9 cellular contexts compared by ENCODE assay signal in genomic region chr3:176579741-176580185, GRCh38.
DNase-seq lines count a peak whose midpoint lies in the region; ATAC-seq and TF ChIP-seq lines count a peak whose summit lies in the region.
"Had no signal": no experiment of that assay in that cellular context is flagged by ENCODE, and none has a peak within 500 bp of the region (broad histone marks: within the 10 kb centered on the region; RNA-seq: fewer than 3 reads in every experiment).

No MANE protein-coding gene starts in this region.

- CTCF ChIA-PET in IMR-90 (lab: Yijun Ruan, JAX), result no interaction called here

- no peak overlapping the region for H4K5ac ChIP-seq in IMR-90 (ENCODE audit: low read depth, low read length)

- no peak for TF ChIP-seq RAD21 in IMR-90 (IDR thresholded peaks at IDR 0.05; ENCODE audit: low read length)

- no TSS peak for BruUV-seq in IMR-90 (replicated peaks; lab: Mats Ljungman, UMichigan)

- H3K23ac ChIP-seq in IMR-90 (ENCODE audit: low read depth, low read length), result no peak overlapping the region

- no peak overlapping the region for H3K4me2 ChIP-seq in IMR-90 (ENCODE audit: low read depth, low read length)

- H3K9ac ChIP-seq in IMR-90 (ENCODE audit: low read depth, low read length), result no peak overlapping the region
- no peak overlapping the region for H3K9ac ChIP-seq in colonic mucosa (ENCODE audit: low read depth in 2 of 2, low read length in 2 of 2)

- H2AK5ac ChIP-seq in IMR-90 (ENCODE audit: low read depth, low read length), result no peak overlapping the region

- DNase-seq in IMR-90 (peak; percentile 10), inferior parietal cortex (ENCODE audit: extremely low spot score) (peak; percentile 3), colonic mucosa (no peak), SIG-M5 (lab: John Stamatoyannopoulos, UW) (no peak)
- DNase-seq: testis had no signal

- in situ Hi-C loops in IMR-90 (cut with MboI; ENCODE audit: low sequenced_read_pairs), result no loop called here

- H3K4me1 ChIP-seq in IMR-90 (ENCODE audit: control insufficient read depth, insufficient read depth, low read length) (no peaks in the 10 kb centered on the region), colonic mucosa (no peaks in the 10 kb centered on the region)
- H3K4me1 ChIP-seq: testis had no signal

- H2BK20ac ChIP-seq in IMR-90 (ENCODE audit: low read depth, low read length), result no peak overlapping the region

- H3K27me3 ChIP-seq in IMR-90 (ENCODE audit: control insufficient read depth, insufficient read depth, low read length) (no peaks in the 10 kb centered on the region), colonic mucosa (no peaks in the 10 kb centered on the region)
- H3K27me3 ChIP-seq: testis had no signal

- no peaks in the 10 kb centered on the region for H3K79me1 ChIP-seq in IMR-90 (ENCODE audit: low read depth in 1 of 2, low read length in 2 of 2)

- H4K8ac ChIP-seq in IMR-90 (ENCODE audit: low read depth in 2 of 2, low read length in 2 of 2), result no peak overlapping the region

- POLR2A ChIA-PET in IMR-90 (lab: Charles Lee; ENCODE audit: unreplicated experiment), result no interaction called here

- dilution Hi-C loops in IMR-90 (cut with HindIII; ENCODE audit: low sequenced_read_pairs, unreplicated experiment), result no loop called here

- intact Hi-C loops in IMR-90 (cut with micrococcal nuclease), result no loop called here
- intact Hi-C loops in colonic mucosa (cut with DNase I), result no loop called here

- TF ChIP-seq POLR2A in IMR-90 (IDR thresholded peaks at IDR 0.05; ENCODE audit: low read depth, low read length), result no peak

- no peak overlapping the region for H2BK120ac ChIP-seq in IMR-90 (ENCODE audit: low read depth, low read length)

- H2BK5ac ChIP-seq in IMR-90 (ENCODE audit: low read depth, low read length, poor library complexity, severe bottlenecking), result no peak overlapping the region

- no peaks in the 10 kb centered on the region for H3K9me3 ChIP-seq in IMR-90 (ENCODE audit: control insufficient read depth, insufficient read depth, low read length)
- H3K9me3 ChIP-seq in colonic mucosa, result no peaks in the 10 kb centered on the region
- H3K9me3 ChIP-seq: testis had no signal

- H3K4me3 ChIP-seq in IMR-90 (ENCODE audit: insufficient read depth, low read depth, low read length), result no peak overlapping the region
- no peak overlapping the region for H3K4me3 ChIP-seq in colonic mucosa
- H3K4me3 ChIP-seq: testis had no signal

- H4K91ac ChIP-seq in IMR-90 (ENCODE audit: insufficient read depth, low read depth, low read length), result no peak overlapping the region

- H3K27ac ChIP-seq in IMR-90 (ENCODE audit: insufficient read depth, low read length) (no peak overlapping the region), colonic mucosa (no peak overlapping the region)
- H3K27ac ChIP-seq: testis had no signal

- WGBS in IMR-90 (ENCODE audit: extremely low coverage in 2 of 2, insufficient read length in 1 of 2), 2 experiments, result no CpG with 5 or more reads among the region's 2 CpGs

- H3K56ac ChIP-seq in IMR-90 (ENCODE audit: extremely low read depth, insufficient read depth, low read length), result no peak overlapping the region

- ATAC-seq in GM18517 (IDR thresholded peaks at IDR 0.05; ENCODE audit: unreplicated experiment) (peak; percentile 54), HG02623 (IDR thresholded peaks at IDR 0.05; ENCODE audit: unreplicated experiment) (peak; percentile 61), IMR-90 (ENCODE audit: low read depth) (peak; percentile 62), GM21360 (IDR thresholded peaks at IDR 0.05; ENCODE audit: unreplicated experiment) (no peak), GM19351 (IDR thresholded peaks at IDR 0.05; ENCODE audit: unreplicated experiment) (no peak)

- no peak overlapping the region for H2BK15ac ChIP-seq in IMR-90 (ENCODE audit: low read depth, low read length)

- TF ChIP-seq CTCF in IMR-90 (conservative IDR thresholded peaks at IDR 0.05; ENCODE audit: low read depth, low read length) (no peak), colonic mucosa (IDR thresholded peaks at IDR 0.05) (no peak)

- H3K18ac ChIP-seq in IMR-90 (ENCODE audit: low read depth, low read length), result no peak overlapping the region

- no peak overlapping the region for H3K4ac ChIP-seq in IMR-90 (ENCODE audit: low read depth, low read length)

- H3K36me3 ChIP-seq in IMR-90 (ENCODE audit: control insufficient read depth, insufficient read depth, low read length), result no peaks in the 10 kb centered on the region
- no peaks in the 10 kb centered on the region for H3K36me3 ChIP-seq in colonic mucosa

- H2AK9ac ChIP-seq in IMR-90 (replicated peaks; ENCODE audit: low read depth, low read length, poor library complexity), result no peak overlapping the region

- H4K20me1 ChIP-seq in IMR-90 (ENCODE audit: insufficient read depth, low read length), result no peaks in the 10 kb centered on the region

- no peak overlapping the region for H2AFZ ChIP-seq in IMR-90 (replicated peaks; ENCODE audit: low read length, poor library complexity)

- no peak overlapping the region for H3K14ac ChIP-seq in IMR-90 (replicated peaks; ENCODE audit: low read depth, low read length)

- no peaks in the 10 kb centered on the region for H3K9me1 ChIP-seq in IMR-90 (ENCODE audit: insufficient read depth, low read length)

TF ChIP-seq in IMR-90, 13 proteins besides CTCF, POLR2A, EP300 and RAD21:
- TF ChIP-seq RFX5 (IDR thresholded peaks at IDR 0.05; ENCODE audit: low read depth, low read length), result no peak
- TF ChIP-seq USF2 (IDR thresholded peaks at IDR 0.05; ENCODE audit: low read depth, low read length), result no peak
- TF ChIP-seq, protein P1, sequence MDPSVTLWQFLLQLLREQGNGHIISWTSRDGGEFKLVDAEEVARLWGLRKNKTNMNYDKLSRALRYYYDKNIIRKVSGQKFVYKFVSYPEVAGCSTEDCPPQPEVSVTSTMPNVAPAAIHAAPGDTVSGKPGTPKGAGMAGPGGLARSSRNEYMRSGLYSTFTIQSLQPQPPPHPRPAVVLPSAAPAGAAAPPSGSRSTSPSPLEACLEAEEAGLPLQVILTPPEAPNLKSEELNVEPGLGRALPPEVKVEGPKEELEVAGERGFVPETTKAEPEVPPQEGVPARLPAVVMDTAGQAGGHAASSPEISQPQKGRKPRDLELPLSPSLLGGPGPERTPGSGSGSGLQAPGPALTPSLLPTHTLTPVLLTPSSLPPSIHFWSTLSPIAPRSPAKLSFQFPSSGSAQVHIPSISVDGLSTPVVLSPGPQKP (IDR thresholded peaks at IDR 0.05; ENCODE audit: borderline replicate concordance, low read depth, low read length), result no peak
- TF ChIP-seq NFE2L2 (IDR thresholded peaks at IDR 0.05; ENCODE audit: low read depth, low read length), result no peak
- no peak for TF ChIP-seq FOS (IDR thresholded peaks at IDR 0.05; ENCODE audit: low read depth, low read length)
- TF ChIP-seq RCOR1 (IDR thresholded peaks at IDR 0.05; ENCODE audit: insufficient replicate concordance, low read length), result no peak
- TF ChIP-seq BHLHE40 (IDR thresholded peaks at IDR 0.05; ENCODE audit: low read depth, low read length), result no peak
- TF ChIP-seq MXI1 (IDR thresholded peaks at IDR 0.05; ENCODE audit: borderline replicate concordance, low read depth, low read length), result no peak

Comparison
In these comparisons a context has a peak if more than half of its experiments do, and no peak if none do; other contexts are left out.
1. ATAC-seq: peak in GM18517 (single experiment), HG02623 (single experiment) and IMR-90 (single experiment); none in GM21360 (single experiment) and GM19351 (single experiment).
2. DNase-seq: peak in IMR-90 (single experiment) and inferior parietal cortex (single experiment); none in colonic mucosa (single experiment) and SIG-M5 (single experiment).